ENCODE assay signal across 16 cellular contexts in genomic region chr11:85137597-85137996, GRCh38.
"Had no signal": no experiment of that assay in that cellular context is flagged by ENCODE, and none has a peak within 500 bp of the region (broad histone marks: within the 10 kb centered on the region; RNA-seq: fewer than 3 reads in every experiment).

No MANE protein-coding gene starts in this region.

- H3K36me3 ChIP-seq: esophagus muscularis mucosa, spleen, suprapubic skin, upper lobe of right lung had no signal

- H3K4me3 ChIP-seq: coronary artery, esophagus muscularis mucosa, lung, psoas muscle, spleen, suprapubic skin, upper lobe of right lung had no signal

- H3K27ac ChIP-seq: coronary artery, esophagus muscularis mucosa, psoas muscle, spleen, suprapubic skin, upper lobe of right lung had no signal

- ATAC-seq: activated CD4-positive, alpha-beta T cell treated with anti-CD3 and anti-CD28 coated beads for 36 hours; activated T-cell treated with anti-CD3 and anti-CD28 coated beads, Interleukin-2, amount 50 U/mL, for 4 hours; psoas muscle; sciatic nerve; upper lobe of right lung had no signal

- DNase-seq: activated CD4-positive, alpha-beta memory T cell treated with anti-CD3 and anti-CD28 coated beads, Interleukin-2, amount 10 ng/mL, durations not matched to agents 7 days and 5 days; activated CD4-positive, alpha-beta T cell treated with anti-CD3 and anti-CD28 coated beads for 36 hours; activated effector memory CD4-positive, alpha-beta T cell treated with Interleukin-2 at 50 U/mL for 16 hours; activated T-cell treated with anti-CD3 and anti-CD28 coated beads, Interleukin-2, amount 50 U/mL, for 4 hours; central memory CD4-positive, alpha-beta T cell; hypothalamus; nephron progenitor cell; occipital lobe; psoas muscle; spleen; upper lobe of right lung had no signal

- H3K9me3 ChIP-seq: suprapubic skin, upper lobe of right lung had no signal

- H3K4me1 ChIP-seq: spleen, upper lobe of right lung had no signal

- H3K27me3 ChIP-seq: esophagus muscularis mucosa, spleen, suprapubic skin, upper lobe of right lung had no signal
